Comparison of ENCODE assay signal across 9 cellular contexts in the genomic region with DNA sequence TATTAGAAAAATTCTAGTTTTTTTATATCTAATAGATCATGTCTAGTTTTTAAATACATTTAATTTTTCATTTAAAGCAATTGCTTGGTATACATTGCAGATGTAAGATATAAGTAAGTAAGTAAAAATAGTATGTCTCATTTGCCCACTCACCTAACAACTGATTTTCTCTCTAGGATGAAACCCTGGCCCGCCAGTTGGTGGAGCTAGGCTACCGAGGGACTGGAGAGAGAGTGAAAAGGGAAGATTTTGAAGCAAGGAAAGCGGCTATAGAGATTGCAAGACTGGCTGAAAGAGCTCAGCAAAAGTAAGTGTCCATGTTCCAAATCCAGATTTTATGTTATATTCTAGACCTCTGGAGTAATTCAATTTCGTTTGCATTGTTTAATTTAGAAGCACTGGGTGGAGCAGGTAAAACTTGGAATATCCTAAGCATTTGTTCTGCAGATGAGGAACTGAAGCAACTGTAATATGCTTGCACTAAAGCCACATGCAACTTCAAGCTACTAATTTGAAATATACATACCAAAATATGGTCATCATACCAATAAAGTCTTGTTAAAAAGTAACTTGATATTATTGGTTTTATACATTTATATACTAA. TPM values are rescaled to one million over a fixed set of nuclear protein-coding genes. Genes with fewer than 3 reads are reported as not detected.
DNase-seq lines count a peak whose midpoint lies in the region; ATAC-seq and TF ChIP-seq lines count a peak whose summit lies in the region.
"Had no signal": no experiment of that assay in that cellular context is flagged by ENCODE, and none has a peak within 500 bp of the region (broad histone marks: within the 10 kb centered on the region; RNA-seq: fewer than 3 reads in every experiment).

No MANE protein-coding gene starts in this region.

- H3K27me3 Mint-ChIP-seq in activated CD4-positive, alpha-beta T cell treated with anti-CD3 and anti-CD28 coated beads for 36 hours = peaks cover 16% of the 10 kb centered on the region
- H3K27me3 Mint-ChIP-seq in osteocyte (ENCODE audit: unreplicated experiment) = peaks cover 42% of the 10 kb centered on the region
- peaks cover 14% of the 10 kb centered on the region for H3K27me3 Mint-ChIP-seq in T-helper 2 cell treated with Interferon-gamma antibody and Interleukin-4, amounts not matched to agents 5 μg/mL and 100 μg/mL, for 36 hours (ENCODE audit: low read depth)

- no peak for TF ChIP-seq POLR2A in erythroblast (IDR thresholded peaks at IDR 0.05; ENCODE audit: low read length)

- H3K9me2 ChIP-seq in DOHH2 (replicated peaks; ENCODE audit: control insufficient read depth, low read length) = no peaks in the 10 kb centered on the region

- peak; percentile 80 for TF ChIP-seq CTCF in DOHH2 (IDR thresholded peaks at IDR 0.05; ENCODE audit: low read depth, low read length, poor library complexity, severe bottlenecking)
- peak; percentile 66 for TF ChIP-seq CTCF in osteocyte (IDR thresholded peaks at IDR 0.05)
- TF ChIP-seq CTCF in omental fat pad (IDR thresholded peaks at IDR 0.05) = no peak

- no peak overlapping the region for H3K27ac ChIP-seq in DOHH2 (ENCODE audit: low read depth, low read length)

- peaks cover 6% of the 10 kb centered on the region for H3K4me1 Mint-ChIP-seq in activated CD4-positive, alpha-beta T cell treated with anti-CD3 and anti-CD28 coated beads for 36 hours
- no peaks in the 10 kb centered on the region for H3K4me1 Mint-ChIP-seq in osteocyte (ENCODE audit: unreplicated experiment)
- no peaks in the 10 kb centered on the region for H3K4me1 Mint-ChIP-seq in T-helper 2 cell treated with Interferon-gamma antibody and Interleukin-4, amounts not matched to agents 5 μg/mL and 100 μg/mL, for 36 hours (ENCODE audit: low read depth)

- CTCF ChIA-PET in activated CD4-positive, alpha-beta T cell treated with anti-CD3 and anti-CD28 coated beads for 36 hours (lab: Charles Lee) = interaction anchor here (0.6 to 1.5 kb wide), 13 partner anchors 12 to 992 kb away, joined by 3 to 10 read pairs (median 4); partner anchors contain the start of gene BMP3

- H3K4me1 ChIP-seq in DOHH2 (ENCODE audit: control insufficient read depth, low read length) = peaks cover 16% of the 10 kb centered on the region

- H3K4me2 ChIP-seq in DOHH2 (ENCODE audit: low read length) = peak overlapping the region; percentile 20; the same call in 1 of the 2 replicates

- H3K9me3 Mint-ChIP-seq in activated CD4-positive, alpha-beta T cell treated with anti-CD3 and anti-CD28 coated beads for 36 hours (ENCODE audit: low read depth) = no peaks in the 10 kb centered on the region
- no peaks in the 10 kb centered on the region for H3K9me3 Mint-ChIP-seq in osteocyte (ENCODE audit: unreplicated experiment)
- H3K9me3 Mint-ChIP-seq in T-helper 2 cell treated with Interferon-gamma antibody and Interleukin-4, amounts not matched to agents 5 μg/mL and 100 μg/mL, for 36 hours = no peaks in the 10 kb centered on the region
- H3K9me3 Mint-ChIP-seq: stimulated activated naive CD8-positive, alpha-beta T cell treated with anti-CD3 and anti-CD28 coated beads, Interleukin-15, Interleukin-2, amounts not matched to agents 100 ng/mL and 50 ng/mL, for 24 hours had no signal

- H3K79me2 ChIP-seq in DOHH2 (ENCODE audit: control insufficient read depth, low read length) = no peaks in the 10 kb centered on the region

- no peaks in the 10 kb centered on the region for H3K36me3 ChIP-seq in DOHH2 (ENCODE audit: control insufficient read depth, low read length)

- peak; percentile 7 to 36 for DNase-seq in NCI-H1930 (lab: John Stamatoyannopoulos, UW)
- peak; percentile 69 for DNase-seq in activated CD4-positive, alpha-beta T cell treated with anti-CD3 and anti-CD28 coated beads for 36 hours
- DNase-seq in erythroblast (lab: John Stamatoyannopoulos, UW) = peak; percentile 12 to 29
- DNase-seq in osteocyte (ENCODE audit: extremely low spot score, unreplicated experiment) = no peak
- no peak for DNase-seq in T-helper 2 cell treated with Interferon-gamma antibody and Interleukin-4, amounts not matched to agents 5 μg/mL and 100 μg/mL, for 36 hours (ENCODE audit: low spot score)
- DNase-seq in omental fat pad (ENCODE audit: low spot score) = no peak

- intact Hi-C loops in activated CD4-positive, alpha-beta T cell treated with anti-CD3 and anti-CD28 coated beads for 36 hours (cut with DNase I, micrococcal nuclease) = loop anchor here (1.0 to 10.0 kb wide), 5 partner anchors 252 to 1410 kb away; no protein-coding TSS in a partner anchor

- H3K36me3 Mint-ChIP-seq in activated CD4-positive, alpha-beta T cell treated with anti-CD3 and anti-CD28 coated beads for 36 hours (ENCODE audit: low read depth) = no peaks in the 10 kb centered on the region
- no peaks in the 10 kb centered on the region for H3K36me3 Mint-ChIP-seq in osteocyte (ENCODE audit: unreplicated experiment)
- H3K36me3 Mint-ChIP-seq in T-helper 2 cell treated with Interferon-gamma antibody and Interleukin-4, amounts not matched to agents 5 μg/mL and 100 μg/mL, for 36 hours (ENCODE audit: low read depth) = no peaks in the 10 kb centered on the region

- H3K27ac Mint-ChIP-seq in activated CD4-positive, alpha-beta T cell treated with anti-CD3 and anti-CD28 coated beads for 36 hours = no peak overlapping the region
- H3K27ac Mint-ChIP-seq in osteocyte (ENCODE audit: unreplicated experiment) = no peak overlapping the region
- no peak overlapping the region for H3K27ac Mint-ChIP-seq in T-helper 2 cell treated with Interferon-gamma antibody and Interleukin-4, amounts not matched to agents 5 μg/mL and 100 μg/mL, for 36 hours
- H3K27ac Mint-ChIP-seq: stimulated activated naive CD8-positive, alpha-beta T cell treated with anti-CD3 and anti-CD28 coated beads, Interleukin-15, Interleukin-2, amounts not matched to agents 100 ng/mL and 50 ng/mL, for 24 hours had no signal

- H3K27me3 ChIP-seq in DOHH2 (ENCODE audit: control insufficient read depth, low read length) = no peaks in the 10 kb centered on the region

- no peaks in the 10 kb centered on the region for H4K20me1 ChIP-seq in DOHH2 (ENCODE audit: control insufficient read depth, insufficient read depth, low read depth, low read length)

- ATAC-seq in GM21526 (IDR thresholded peaks at IDR 0.05; ENCODE audit: low FRiP score, unreplicated experiment) (peak; percentile 76), omental fat pad (ENCODE audit: low FRiP score) (no peak)
- ATAC-seq in activated CD4-positive, alpha-beta T cell treated with anti-CD3 and anti-CD28 coated beads for 36 hours = no peak

- no peaks in the 10 kb centered on the region for H3K9me3 ChIP-seq in DOHH2 (ENCODE audit: control insufficient read depth, insufficient read depth, low read length)

- no peak overlapping the region for H3K4me3 ChIP-seq in DOHH2 (ENCODE audit: low read length)

- POLR2A ChIA-PET in activated CD4-positive, alpha-beta T cell treated with anti-CD3 and anti-CD28 coated beads for 36 hours (lab: Charles Lee) = interaction anchor here (0.7 kb wide), 1 partner anchor 678 kb away, joined by 3 read pairs; no protein-coding TSS in a partner anchor

- no peak overlapping the region for H3K4me3 Mint-ChIP-seq in activated CD4-positive, alpha-beta T cell treated with anti-CD3 and anti-CD28 coated beads for 36 hours
- H3K4me3 Mint-ChIP-seq in osteocyte (ENCODE audit: unreplicated experiment) = no peak overlapping the region
- H3K4me3 Mint-ChIP-seq in T-helper 2 cell treated with Interferon-gamma antibody and Interleukin-4, amounts not matched to agents 5 μg/mL and 100 μg/mL, for 36 hours = no peak overlapping the region
- H3K4me3 Mint-ChIP-seq: stimulated activated naive CD8-positive, alpha-beta T cell treated with anti-CD3 and anti-CD28 coated beads, Interleukin-15, Interleukin-2, amounts not matched to agents 100 ng/mL and 50 ng/mL, for 24 hours had no signal

- H3F3A ChIP-seq in DOHH2 (ENCODE audit: control insufficient read depth, insufficient read depth) = no peaks in the 10 kb centered on the region

RNA-seq across cellular contexts. Expression of gene CFAP299, which starts 27.1 kb away (rescaled TPM):
- total RNA-seq in activated CD4-positive, alpha-beta T cell treated with anti-CD3 and anti-CD28 coated beads for 36 hours = not detected
- total RNA-seq in osteocyte (not detected in 2 replicates), omental fat pad (under 1 TPM in 1 of 4 donors, not detected in 3; 0.79 TPM)

Comparison
In these comparisons a context has a peak if more than half of its experiments do, and no peak if none do; other contexts are left out.
1. CTCF ChIP-seq: peak in DOHH2 (single experiment) and osteocyte (single experiment); none in omental fat pad (0 of 3).
2. DNase-seq: peak in NCI-H1930 (2 of 2), activated CD4-positive, alpha-beta T cell treated with anti-CD3 and anti-CD28 coated beads for 36 hours (single experiment) and erythroblast (2 of 2); none in osteocyte (single experiment), T-helper 2 cell treated with Interferon-gamma antibody and Interleukin-4, amounts not matched to agents 5 μg/mL and 100 μg/mL, for 36 hours (single experiment) and omental fat pad (single experiment).